Comparison of ENCODE assay signal across 8 cellular contexts in the genomic region with DNA sequence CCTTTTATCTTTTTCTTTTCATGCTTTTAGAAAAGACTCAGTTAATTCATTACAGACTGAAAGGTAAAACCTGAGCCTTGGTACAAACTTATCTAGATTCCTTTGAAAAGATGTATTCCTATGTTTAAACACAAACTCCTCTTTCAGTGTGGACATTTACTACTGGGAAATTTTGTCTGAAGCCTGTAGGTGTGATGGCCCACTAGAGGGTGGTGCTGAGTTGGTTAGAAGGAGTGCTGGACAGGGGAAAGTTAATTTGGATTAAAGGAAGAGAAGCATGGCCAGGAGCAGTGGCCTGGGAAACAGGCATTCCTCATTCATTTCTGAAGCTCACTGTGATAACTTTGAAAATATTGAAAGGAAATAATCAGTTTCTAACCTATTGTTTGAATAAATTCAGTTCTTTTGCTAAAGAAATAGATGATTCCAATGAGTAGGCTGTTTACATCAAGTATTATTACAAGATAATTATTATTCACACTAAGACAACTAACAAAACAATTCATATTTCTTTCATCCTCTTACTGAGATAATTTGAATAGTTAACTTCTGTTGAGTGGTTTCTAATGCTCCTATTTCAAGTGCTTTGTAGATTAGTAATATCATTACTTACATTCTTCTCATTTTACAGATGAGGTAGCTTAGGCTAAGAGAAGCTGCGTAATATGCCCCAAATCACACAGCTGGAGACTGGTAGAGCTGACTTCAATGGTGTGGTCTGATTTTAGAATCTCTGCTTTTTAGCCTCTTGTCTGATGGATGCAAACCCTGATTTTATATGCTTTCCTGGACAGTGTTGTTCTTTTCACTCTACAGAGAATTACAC.
DNase-seq lines count a peak whose midpoint lies in the region; ATAC-seq, FAIRE-seq and TF ChIP-seq lines count a peak whose summit lies in the region.

No MANE protein-coding gene starts in this region.

- FAIRE-seq in bronchial epithelial cell (lab: Jason Lieb, UNC), result no peak

- DNase-seq in AG04449 (ENCODE audit: low read depth, low spot score) (no peak), GM12864 (ENCODE audit: low read depth) (no peak), NCI-H446 (lab: John Stamatoyannopoulos, UW) (peak; percentile 12 to 45), bronchial epithelial cell (ENCODE audit: low read depth) (peak; percentile 47), left lobe of liver (ENCODE audit: low spot score) (no peak), coronary artery (ENCODE audit: low spot score) (no peak)
- no peak for DNase-seq in activated CD4-positive, alpha-beta T cell treated with anti-CD3 and anti-CD28 coated beads for 4 hours

- POLR2A ChIA-PET in AG04449 (lab: Yijun Ruan, JAX), result no interaction called here

- peak; percentile 65 for TF ChIP-seq CTCF in AG04449 (IDR thresholded peaks at IDR 0.05; ENCODE audit: insufficient read depth, low read length, missing control alignments)
- peak; percentile 71 for TF ChIP-seq CTCF in GM12864 (IDR thresholded peaks at IDR 0.05; ENCODE audit: low read depth, low read length, missing control alignments)
- peak; percentile 70 for TF ChIP-seq CTCF in bronchial epithelial cell (IDR thresholded peaks at IDR 0.05; ENCODE audit: insufficient read depth, low read length, severe bottlenecking)
- no peak for TF ChIP-seq CTCF in coronary artery (IDR thresholded peaks at IDR 0.05)

- H3K27me3 ChIP-seq in bronchial epithelial cell (ENCODE audit: control insufficient read depth, insufficient read depth, low read length), result no peaks in the 10 kb centered on the region

- H3K27ac ChIP-seq in coronary artery, result no peak overlapping the region

- CTCF ChIA-PET in AG04449 (lab: Yijun Ruan, JAX), result interaction anchor here (1.0 to 2.8 kb wide), 8 partner anchors 9 to 710 kb away, joined by 3 to 19 read pairs (median 4); no protein-coding TSS in a partner anchor

- H3K4me3 ChIP-seq in AG04449 (ENCODE audit: low read depth, low read length), result no peak overlapping the region
- no peak overlapping the region for H3K4me3 ChIP-seq in GM12864 (ENCODE audit: low read depth, low read length)
- no peak overlapping the region for H3K4me3 ChIP-seq in bronchial epithelial cell (ENCODE audit: low read depth, low read length)
- no peak overlapping the region for H3K4me3 ChIP-seq in coronary artery

- H3K36me3 ChIP-seq in bronchial epithelial cell (ENCODE audit: control insufficient read depth, insufficient read depth, low read length), result no peaks in the 10 kb centered on the region

- peak; percentile 59 for ATAC-seq in HG02763 (IDR thresholded peaks at IDR 0.05; ENCODE audit: unreplicated experiment)
- peak; percentile 92 for ATAC-seq in left lobe of liver

Comparison
In these comparisons a context has a peak if more than half of its experiments do, and no peak if none do; other contexts are left out.
1. DNase-seq: peak in NCI-H446 (2 of 2) and bronchial epithelial cell (single experiment); none in AG04449 (single experiment), GM12864 (single experiment), left lobe of liver (single experiment), coronary artery (single experiment) and activated CD4-positive, alpha-beta T cell treated with anti-CD3 and anti-CD28 coated beads for 4 hours (0 of 2).